ENCODE assay signal across 9 cellular contexts in genomic region chr6:144266091-144266649, GRCh38. TPM values are rescaled to one million over a fixed set of nuclear protein-coding genes. Genes with fewer than 3 reads are reported as not detected.
DNase-seq lines count a peak whose midpoint lies in the region; ATAC-seq and TF ChIP-seq lines count a peak whose summit lies in the region.
"Had no signal": no experiment of that assay in that cellular context is flagged by ENCODE, and none has a peak within 500 bp of the region (broad histone marks: within the 10 kb centered on the region; RNA-seq: fewer than 3 reads in every experiment).

No MANE protein-coding gene starts in this region.

- DNase-seq in NCI-H2196 (lab: John Stamatoyannopoulos, UW; ENCODE audit: unreplicated experiment) (peak; percentile 5), NCI-H2196 treated with DMSO at 0.1 percent for 48 hours (lab: John Stamatoyannopoulos, UW; ENCODE audit: unreplicated experiment) (no peak), endodermal cell (peak; percentile 87), mesothelial cell of epicardium (ENCODE audit: low spot score in 2 of 2, unreplicated experiment in 2 of 2) (peak; percentile 31 to 59), aorta (peak; percentile 63 to 78), BE2C (no peak), GM13977 (ENCODE audit: low spot score) (no peak), NK-92 (lab: John Stamatoyannopoulos, UW; ENCODE audit: unreplicated experiment) (no peak)

- ATAC-seq in aorta (ENCODE audit: low FRiP score): peak; percentile 64

- H3K9me3 ChIP-seq in endodermal cell (ENCODE audit: control insufficient read depth, low read length) (peaks cover 23% of the 10 kb centered on the region), aorta (ENCODE audit: control insufficient read depth, low read length) (no peaks in the 10 kb centered on the region), BE2C (no peaks in the 10 kb centered on the region)

- H3K27ac Mint-ChIP-seq in endodermal cell: peak overlapping the region; percentile 98
- peak overlapping the region; percentile 93 for H3K27ac Mint-ChIP-seq in mesothelial cell of epicardium

- H3K4me3 Mint-ChIP-seq in endodermal cell (peak overlapping the region; percentile 37), mesothelial cell of epicardium (peak overlapping the region; percentile 26)

- H3K36me3 Mint-ChIP-seq in endodermal cell (ENCODE audit: low read depth) (peaks cover 6% of the 10 kb centered on the region), mesothelial cell of epicardium (peaks cover 4% of the 10 kb centered on the region)

- intact Hi-C loops in aorta (cut with DNase I): no loop called here

- peak overlapping the region; percentile 85 for H3K9ac ChIP-seq in endodermal cell (ENCODE audit: extremely low read depth, low read length, poor library complexity, severe bottlenecking)
- H3K9ac ChIP-seq: BLaER1 had no signal

- H3K4me1 ChIP-seq in endodermal cell (ENCODE audit: control insufficient read depth, insufficient read depth, low read length) (peaks cover 17% of the 10 kb centered on the region), aorta (ENCODE audit: control insufficient read depth in 1 of 2, insufficient read depth in 2 of 2, low read length in 2 of 2) (peaks cover 2 to 4% of the 10 kb centered on the region in 2 donors), BE2C (no peaks in the 10 kb centered on the region)
- H3K4me1 ChIP-seq: BLaER1 had no signal

- H3K4me1 Mint-ChIP-seq in endodermal cell (peaks cover 25% of the 10 kb centered on the region), mesothelial cell of epicardium (peaks cover 31% of the 10 kb centered on the region)

- H3K4me3 ChIP-seq in endodermal cell (ENCODE audit: low read length) (peak overlapping the region; percentile 64), aorta (ENCODE audit: low read length in 2 of 2) (no peak overlapping the region), BE2C (ENCODE audit: low read depth, low read length) (no peak overlapping the region)
- H3K4me3 ChIP-seq: BLaER1 had no signal

- in situ Hi-C loops in GM13977 (cut with MboI; ENCODE audit: low pct_unique_long_range_greater_than_20kb, low sequenced_read_pairs, unreplicated experiment): no loop called here

- peak overlapping the region; percentile 83 for H3K27ac ChIP-seq in endodermal cell (ENCODE audit: low read depth, low read length)
- H3K27ac ChIP-seq in aorta (ENCODE audit: low read depth in 1 of 2, low read length in 2 of 2): peak overlapping the region in 1 of 2 donors; percentile 71
- H3K27ac ChIP-seq: BLaER1 had no signal

- WGBS in endodermal cell (ENCODE audit: insufficient coverage in 1 of 2, insufficient read length in 1 of 2), 2 experiments: 39 to 45% methylated on average over 5 to 6 of the region's 6 CpGs
- WGBS in aorta, 2 donors: 7 to 10% methylated on average over 6 of the region's 6 CpGs

- TF ChIP-seq CTCF in endodermal cell (conservative IDR thresholded peaks at IDR 0.05) (no peak), mesothelial cell of epicardium (IDR thresholded peaks at IDR 0.05; ENCODE audit: unreplicated experiment) (no peak), BE2C (IDR thresholded peaks at IDR 0.05; ENCODE audit: low read depth, low read length) (no peak), GM13977 (IDR thresholded peaks at IDR 0.05; ENCODE audit: extremely low read depth, insufficient read depth, missing control alignments) (no peak)

- H3K9me3 Mint-ChIP-seq in endodermal cell: peaks cover 24% of the 10 kb centered on the region
- peaks cover 11% of the 10 kb centered on the region for H3K9me3 Mint-ChIP-seq in mesothelial cell of epicardium

- H3K27me3 Mint-ChIP-seq in endodermal cell (ENCODE audit: insufficient read depth) (no peaks in the 10 kb centered on the region), mesothelial cell of epicardium (ENCODE audit: low read depth) (no peaks in the 10 kb centered on the region)

- H3K36me3 ChIP-seq in endodermal cell (ENCODE audit: control insufficient read depth, insufficient read depth, low read length): no peaks in the 10 kb centered on the region
- H3K36me3 ChIP-seq in aorta (ENCODE audit: control insufficient read depth in 1 of 2, insufficient read depth in 2 of 2, low read length in 1 of 2): no peaks in the 10 kb centered on the region
- H3K36me3 ChIP-seq in BE2C: no peaks in the 10 kb centered on the region
- H3K36me3 ChIP-seq: BLaER1 had no signal

- H3K27me3 ChIP-seq in endodermal cell (ENCODE audit: control insufficient read depth, insufficient read depth, low read length, poor library complexity, severe bottlenecking) (no peaks in the 10 kb centered on the region), aorta (ENCODE audit: control insufficient read depth in 1 of 2, insufficient read depth in 2 of 2, low read length in 1 of 2) (no peaks in the 10 kb centered on the region), BE2C (no peaks in the 10 kb centered on the region)
- H3K27me3 ChIP-seq: BLaER1 had no signal

RNA-seq across cellular contexts. Expression of gene UTRN, which starts 19.0 kb away (rescaled TPM):
- total RNA-seq in endodermal cell (10 to 100 TPM; 67.7 to 79.7 TPM), mesothelial cell of epicardium (133 to 148 TPM (median 146 TPM) in 3 replicates), aorta (100 to 1,000 TPM; 238 to 259 TPM)
- 40.1 TPM for polyA plus RNA-seq in endodermal cell (2013, experiment 1 of 2)
- 44.5 TPM for polyA plus RNA-seq in endodermal cell (2013, experiment 2 of 2)
- 10 to 100 TPM; 11.5 to 20.1 TPM for polyA plus RNA-seq in aorta
- polyA plus RNA-seq in BE2C (2012; ENCODE audit: insufficient read depth, insufficient read length, low read depth): 35.0 TPM

Comparison
In these comparisons a context has a peak if more than half of its experiments do, and no peak if none do; other contexts are left out.
1. DNase-seq: peak in NCI-H2196 (single experiment), endodermal cell (single experiment), mesothelial cell of epicardium (2 of 2) and aorta (2 of 2); none in NCI-H2196 treated with DMSO at 0.1 percent for 48 hours (single experiment), BE2C (single experiment), GM13977 (single experiment) and NK-92 (single experiment).